19 cellular contexts compared by ENCODE assay signal in the genomic region with DNA sequence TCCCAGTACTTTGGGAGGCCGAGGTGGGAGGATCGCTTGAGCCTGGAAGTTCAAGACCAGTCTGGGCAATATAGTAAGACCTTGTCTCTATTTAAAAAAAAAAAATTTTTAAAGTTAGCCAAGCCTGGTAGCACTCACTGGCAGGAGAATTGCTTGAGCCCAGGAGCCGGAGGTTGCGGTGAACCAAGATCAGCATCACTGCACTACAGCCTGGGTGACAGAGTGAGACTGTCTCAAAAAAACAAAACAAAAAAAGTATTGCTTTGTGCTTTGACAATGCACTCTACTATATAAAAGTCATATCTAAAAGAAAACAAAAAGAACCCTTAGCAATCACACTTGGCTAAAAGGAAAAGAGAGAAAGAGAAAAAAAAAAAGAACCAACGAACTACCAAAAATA. TPM values are rescaled to one million over a fixed set of nuclear protein-coding genes. Genes with fewer than 3 reads are reported as not detected.
DNase-seq lines count a peak whose midpoint lies in the region; ATAC-seq and TF ChIP-seq lines count a peak whose summit lies in the region.
"Had no signal": no experiment of that assay in that cellular context is flagged by ENCODE, and none has a peak within 500 bp of the region (broad histone marks: within the 10 kb centered on the region; RNA-seq: fewer than 3 reads in every experiment).

No MANE protein-coding gene starts in this region.

- no peak overlapping the region for H2AK5ac ChIP-seq in mesendoderm (ENCODE audit: low read length)

- no peak overlapping the region for H3K4me3 ChIP-seq in mesendoderm (ENCODE audit: low read length)
- H3K4me3 ChIP-seq: A549, HAP-1, MG63 had no signal

- H4K5ac ChIP-seq in mesendoderm (ENCODE audit: low read length), result no peak overlapping the region

- H3K23ac ChIP-seq in mesendoderm (ENCODE audit: low read length), result no peak overlapping the region

- no peak overlapping the region for H3K56ac ChIP-seq in mesendoderm (ENCODE audit: low read length)

- no peak overlapping the region for H3K4me2 ChIP-seq in mesendoderm (ENCODE audit: low read length)
- H3K4me2 ChIP-seq: A549 had no signal

- no peak for DNase-seq in activated naive CD8-positive, alpha-beta T cell treated with anti-CD3 and anti-CD28 coated beads for 36 hours
- no peak for DNase-seq in activated naive CD8-positive, alpha-beta T cell treated with anti-CD3 and anti-CD28 coated beads, Interleukin-2, amount 50 U/mL, for 24 hours
- peak; percentile 40 to 79 (median 43) for DNase-seq in immature natural killer cell
- DNase-seq in cerebellum (ENCODE audit: low spot score), result no peak
- DNase-seq in endothelial cell (ENCODE audit: low spot score), result no peak
- DNase-seq in mesendoderm, result no peak
- DNase-seq: Caco-2, DMS153, EL, Karpas-422, MG63, NCI-H1092 treated with DMSO at 0.1 percent for 48 hours, NCI-H1694, NCI-H226, NCI-H526 treated with DMSO at 0.1 percent for 48 hours, SIG-M5 had no signal

- H3K4me3 Mint-ChIP-seq in activated naive CD8-positive, alpha-beta T cell treated with anti-CD3 and anti-CD28 coated beads for 36 hours, result no peak overlapping the region
- H3K4me3 Mint-ChIP-seq in activated naive CD8-positive, alpha-beta T cell treated with anti-CD3 and anti-CD28 coated beads, Interleukin-2, amount 50 U/mL, for 24 hours, result no peak overlapping the region
- peak overlapping the region; percentile 58 to 79 (median 74) for H3K4me3 Mint-ChIP-seq in immature natural killer cell
- H3K4me3 Mint-ChIP-seq in endothelial cell (ENCODE audit: unreplicated experiment), result no peak overlapping the region

- peaks cover 1% of the 10 kb centered on the region for H3K9me3 Mint-ChIP-seq in activated naive CD8-positive, alpha-beta T cell treated with anti-CD3 and anti-CD28 coated beads for 36 hours
- no peaks in the 10 kb centered on the region for H3K9me3 Mint-ChIP-seq in activated naive CD8-positive, alpha-beta T cell treated with anti-CD3 and anti-CD28 coated beads, Interleukin-2, amount 50 U/mL, for 24 hours
- H3K9me3 Mint-ChIP-seq in immature natural killer cell (no peaks in the 10 kb centered on the region), endothelial cell (ENCODE audit: unreplicated experiment) (no peaks in the 10 kb centered on the region)

- no peak overlapping the region for H3K27ac ChIP-seq in mesendoderm (ENCODE audit: low read depth, low read length)
- H3K27ac ChIP-seq: A549 had no signal

- H3K79me2 ChIP-seq in mesendoderm (ENCODE audit: control insufficient read depth, insufficient read depth, low read length), result no peaks in the 10 kb centered on the region

- H3K27ac Mint-ChIP-seq in activated naive CD8-positive, alpha-beta T cell treated with anti-CD3 and anti-CD28 coated beads for 36 hours, result peak overlapping the region; percentile 60
- no peak overlapping the region for H3K27ac Mint-ChIP-seq in activated naive CD8-positive, alpha-beta T cell treated with anti-CD3 and anti-CD28 coated beads, Interleukin-2, amount 50 U/mL, for 24 hours
- H3K27ac Mint-ChIP-seq in immature natural killer cell (peak overlapping the region; percentile 84 to 93 (median 91)), endothelial cell (ENCODE audit: unreplicated experiment) (no peak overlapping the region)

- peaks cover 28% of the 10 kb centered on the region for H3K36me3 Mint-ChIP-seq in activated naive CD8-positive, alpha-beta T cell treated with anti-CD3 and anti-CD28 coated beads for 36 hours
- H3K36me3 Mint-ChIP-seq in activated naive CD8-positive, alpha-beta T cell treated with anti-CD3 and anti-CD28 coated beads, Interleukin-2, amount 50 U/mL, for 24 hours (ENCODE audit: low read depth), result peaks cover 9% of the 10 kb centered on the region
- H3K36me3 Mint-ChIP-seq in immature natural killer cell (peaks cover 3 to 7% (median 4%) of the 10 kb centered on the region in 3 donors), endothelial cell (ENCODE audit: low read depth, unreplicated experiment) (no peaks in the 10 kb centered on the region)

- no peak overlapping the region for H2BK120ac ChIP-seq in mesendoderm (ENCODE audit: low read depth, low read length)

- H2BK15ac ChIP-seq in mesendoderm (replicated peaks; ENCODE audit: low read depth), result no peak overlapping the region

- H4K8ac ChIP-seq in mesendoderm (ENCODE audit: low read depth, low read length), result no peak overlapping the region

- H3K27me3 Mint-ChIP-seq in activated naive CD8-positive, alpha-beta T cell treated with anti-CD3 and anti-CD28 coated beads for 36 hours, result no peaks in the 10 kb centered on the region
- no peaks in the 10 kb centered on the region for H3K27me3 Mint-ChIP-seq in activated naive CD8-positive, alpha-beta T cell treated with anti-CD3 and anti-CD28 coated beads, Interleukin-2, amount 50 U/mL, for 24 hours
- H3K27me3 Mint-ChIP-seq in immature natural killer cell (ENCODE audit: low read depth in 3 of 3) (peaks cover 0 to 3% (median 1%) of the 10 kb centered on the region in 3 donors), endothelial cell (ENCODE audit: unreplicated experiment) (no peaks in the 10 kb centered on the region)

- H2BK5ac ChIP-seq in mesendoderm (ENCODE audit: low read length), result no peak overlapping the region

- TF ChIP-seq CTCF in endothelial cell (IDR thresholded peaks at IDR 0.05; ENCODE audit: unreplicated experiment), result no peak

- H3K18ac ChIP-seq in mesendoderm (ENCODE audit: low read length), result no peak overlapping the region

- WGBS in mesendoderm (ENCODE audit: extremely low coverage, insufficient coverage, low lambda C conversion rate), result no CpG with 5 or more reads among the region's 5 CpGs

- H3K4ac ChIP-seq in mesendoderm (ENCODE audit: low read depth, low read length), result no peak overlapping the region

- H3K79me1 ChIP-seq in mesendoderm (ENCODE audit: low read length), result no peaks in the 10 kb centered on the region

- H3K9ac ChIP-seq in mesendoderm (ENCODE audit: low read length), result no peak overlapping the region

- H3K36me3 ChIP-seq in mesendoderm (ENCODE audit: control insufficient read depth, insufficient read depth, low read length), result no peaks in the 10 kb centered on the region
- H3K36me3 ChIP-seq: HAP-1, MG63 had no signal

- H3K4me1 ChIP-seq in mesendoderm (ENCODE audit: control insufficient read depth, low read depth, low read length), result no peaks in the 10 kb centered on the region
- H3K4me1 ChIP-seq: A549, Caco-2, HAP-1 had no signal

- peaks cover 41% of the 10 kb centered on the region for H3K4me1 Mint-ChIP-seq in activated naive CD8-positive, alpha-beta T cell treated with anti-CD3 and anti-CD28 coated beads for 36 hours
- peaks cover 47% of the 10 kb centered on the region for H3K4me1 Mint-ChIP-seq in activated naive CD8-positive, alpha-beta T cell treated with anti-CD3 and anti-CD28 coated beads, Interleukin-2, amount 50 U/mL, for 24 hours
- H3K4me1 Mint-ChIP-seq in immature natural killer cell (peaks cover 77 to 87% of the 10 kb centered on the region in 2 donors), endothelial cell (ENCODE audit: unreplicated experiment) (no peaks in the 10 kb centered on the region)

- H3K27me3 ChIP-seq in mesendoderm (ENCODE audit: insufficient read depth, low read length, poor library complexity), result no peaks in the 10 kb centered on the region
- H3K27me3 ChIP-seq: MG63 had no signal

- ATAC-seq in activated naive CD8-positive, alpha-beta T cell treated with anti-CD3 and anti-CD28 coated beads, Interleukin-2, amount 50 U/mL, for 24 hours, result no peak
- ATAC-seq in HG03280 (IDR thresholded peaks at IDR 0.05; ENCODE audit: unreplicated experiment), result peak; percentile 57
- ATAC-seq: A549 had no signal

RNA-seq across cellular contexts. Expression of a gene that starts 26.8 kb away (rescaled TPM):
- total RNA-seq in activated naive CD8-positive, alpha-beta T cell treated with anti-CD3 and anti-CD28 coated beads for 36 hours, result 10 to 100 TPM; 44.9 to 47.4 TPM
- 100 to 1,000 TPM; 155 to 253 (median 185) TPM for polyA plus RNA-seq in immature natural killer cell
- total RNA-seq in cerebellum (89.6 TPM), endothelial cell (ENCODE audit: unreplicated experiment) (47.6 TPM)
- polyA plus RNA-seq in mesendoderm (2013, experiment 1 of 2), result 14.7 TPM
- polyA plus RNA-seq in mesendoderm (2013, experiment 2 of 2), result 15.2 TPM

Comparison
In these comparisons a context has a peak if more than half of its experiments do, and no peak if none do; other contexts are left out.
1. H3K27ac Mint-ChIP-seq: peak in activated naive CD8-positive, alpha-beta T cell treated with anti-CD3 and anti-CD28 coated beads for 36 hours (single experiment) and immature natural killer cell (6 of 6); none in activated naive CD8-positive, alpha-beta T cell treated with anti-CD3 and anti-CD28 coated beads, Interleukin-2, amount 50 U/mL, for 24 hours (single experiment) and endothelial cell (single experiment).
2. DNase-seq: peak in immature natural killer cell (3 of 3); none in activated naive CD8-positive, alpha-beta T cell treated with anti-CD3 and anti-CD28 coated beads for 36 hours (single experiment), activated naive CD8-positive, alpha-beta T cell treated with anti-CD3 and anti-CD28 coated beads, Interleukin-2, amount 50 U/mL, for 24 hours (single experiment), cerebellum (single experiment), endothelial cell (single experiment) and mesendoderm (single experiment).
3. H3K4me3 Mint-ChIP-seq: peak in immature natural killer cell (5 of 5); none in activated naive CD8-positive, alpha-beta T cell treated with anti-CD3 and anti-CD28 coated beads for 36 hours (single experiment), activated naive CD8-positive, alpha-beta T cell treated with anti-CD3 and anti-CD28 coated beads, Interleukin-2, amount 50 U/mL, for 24 hours (single experiment) and endothelial cell (single experiment).